In genomic region chr2:50529600-50530218, GRCh38 we compare ENCODE assay signal across 8 cellular contexts.
A peak's percentile ranks its signal among the peaks of the same experiment; 100 is the strongest.
DNase-seq lines count a peak whose midpoint lies in the region; ATAC-seq and TF ChIP-seq lines count a peak whose summit lies in the region.

No MANE protein-coding gene starts in this region.

- TF ChIP-seq CTCF in MCF 10A (IDR thresholded peaks at IDR 0.05; ENCODE audit: unreplicated experiment): peak; percentile 67
- TF ChIP-seq CTCF in left lung (IDR thresholded peaks at IDR 0.05): peak; percentile 52 to 73

- no peaks in the 10 kb centered on the region for H3K9me3 Mint-ChIP-seq in MCF 10A (ENCODE audit: unreplicated experiment)

- H3K4me1 Mint-ChIP-seq in MCF 10A (ENCODE audit: insufficient read depth, unreplicated experiment): peaks cover 6% of the 10 kb centered on the region

- H3K4me3 Mint-ChIP-seq in MCF 10A (ENCODE audit: unreplicated experiment): no peak overlapping the region

- H3K27ac Mint-ChIP-seq in MCF 10A (ENCODE audit: low read depth, unreplicated experiment): no peak overlapping the region

- no peaks in the 10 kb centered on the region for H3K36me3 ChIP-seq in left lung

- no peak overlapping the region for H3K4me3 ChIP-seq in left lung

- ATAC-seq in GM19395 (IDR thresholded peaks at IDR 0.05; ENCODE audit: unreplicated experiment): peak; percentile 94
- peak; percentile 88 for ATAC-seq in HG03354 (IDR thresholded peaks at IDR 0.05; ENCODE audit: poor library complexity, severe bottlenecking, unreplicated experiment)
- ATAC-seq in left lung: peak; percentile 83

- H3K4me1 ChIP-seq in left lung: no peaks in the 10 kb centered on the region

- no peak overlapping the region for H3K27ac ChIP-seq in left lung

- intact Hi-C loops in MCF 10A (cut with micrococcal nuclease): loop anchor here (5.0 to 10.0 kb wide), 3 partner anchors 145 to 1183 kb away; no protein-coding TSS in a partner anchor
- intact Hi-C loops in left lung (cut with DNase I): no loop called here

- H3K9me3 ChIP-seq in left lung: no peaks in the 10 kb centered on the region

- H3K27me3 Mint-ChIP-seq in MCF 10A (ENCODE audit: insufficient read depth, unreplicated experiment): no peaks in the 10 kb centered on the region

- no TSS peak for BruUV-seq in MCF 10A (replicated peaks; lab: Mats Ljungman, UMichigan)

- POLR2A ChIA-PET in MCF 10A (lab: Yijun Ruan, JAX): no interaction called here

- no peaks in the 10 kb centered on the region for H3K36me3 Mint-ChIP-seq in MCF 10A (ENCODE audit: insufficient read depth, unreplicated experiment)

- H3K27me3 ChIP-seq in left lung: peaks cover 0 to 14% of the 10 kb centered on the region in 2 donors

- DNase-seq in DMS114 treated with DMSO at 0.1 percent for 48 hours (lab: John Stamatoyannopoulos, UW; ENCODE audit: unreplicated experiment) (peak; percentile 47), NCI-H460 (ENCODE audit: extremely low read depth, low read depth) (peak; percentile 48), MCF 10A (ENCODE audit: unreplicated experiment) (peak; percentile 68), left lung (no peak), GDM1 (lab: John Stamatoyannopoulos, UW) (no peak)
- no peak for DNase-seq in stimulated activated CD4-positive, alpha-beta T cell treated with anti-CD3 and anti-CD28 coated beads, Interleukin-1b, Interleukin-23, amount 100 ng/mL, for 48 hours

- CTCF ChIA-PET in MCF 10A (lab: Yijun Ruan, JAX): interaction anchor here (0.7 to 1.8 kb wide), 15 partner anchors 8 to 1266 kb away, joined by 3 to 11 read pairs (median 3); no protein-coding TSS in a partner anchor

Comparison
In these comparisons a context has a peak if more than half of its experiments do, and no peak if none do; other contexts are left out.
1. DNase-seq: peak in DMS114 treated with DMSO at 0.1 percent for 48 hours (single experiment), NCI-H460 (single experiment) and MCF 10A (single experiment); none in left lung (0 of 2), stimulated activated CD4-positive, alpha-beta T cell treated with anti-CD3 and anti-CD28 coated beads, Interleukin-1b, Interleukin-23, amount 100 ng/mL, for 48 hours (single experiment) and GDM1 (single experiment).
2. Peak in every context shown above with its lines, with median percentiles within 50 percentile points of each other: ATAC-seq.